19 cellular contexts compared by ENCODE assay signal in genomic region chr4:168516841-168517240, GRCh38. TPM values are rescaled to one million over a fixed set of nuclear protein-coding genes. Genes with fewer than 3 reads are reported as not detected.
DNase-seq lines count a peak whose midpoint lies in the region; ATAC-seq, FAIRE-seq and TF ChIP-seq lines count a peak whose summit lies in the region.
"Had no signal": no experiment of that assay in that cellular context is flagged by ENCODE, and none has a peak within 500 bp of the region (broad histone marks: within the 10 kb centered on the region; RNA-seq: fewer than 3 reads in every experiment).

No MANE protein-coding gene starts in this region.

- TF ChIP-seq CTCF in heart right ventricle (IDR thresholded peaks at IDR 0.05): no peak
- no peak for TF ChIP-seq CTCF in Caco-2 (IDR thresholded peaks at IDR 0.05; ENCODE audit: insufficient read depth in 1 of 2, low read depth in 1 of 2, low read length in 1 of 2, severe bottlenecking in 1 of 2, unreplicated experiment in 1 of 2)

- peak in 5 of 8 donors; percentile 37 to 74 (median 73) for ATAC-seq in heart right ventricle
- peak in 1 of 2 donors; percentile 30 for ATAC-seq in right cardiac atrium
- ATAC-seq: K562 had no signal

- CTCF ChIA-PET in Caco-2 (lab: Charles Lee): no interaction called here

- H3K9me3 Mint-ChIP-seq in Caco-2 (ENCODE audit: unreplicated experiment): no peaks in the 10 kb centered on the region
- H3K9me3 Mint-ChIP-seq: CD4-positive, alpha-beta T cell had no signal

- H3K27ac ChIP-seq in heart right ventricle (peak overlapping the region in 4 of 10 donors; percentile 0 to 75 (median 54)), right cardiac atrium (ENCODE audit: low read length) (no peak overlapping the region), small intestine (ENCODE audit: low read depth in 1 of 2, low read length in 1 of 2) (no peak overlapping the region)
- H3K27ac ChIP-seq: SJCRH30 had no signal

- intact Hi-C loops in heart right ventricle (cut with DNase I): loop anchor here in 7 of 10 donors (5.0 to 10.0 kb wide), 5 partner anchors 178 to 408 kb away; no protein-coding TSS in a partner anchor
- intact Hi-C loops in cardiac septum (cut with DNase I): no loop called here
- intact Hi-C loops in right cardiac atrium (cut with DNase I): loop anchor here in 1 of 4 donors (10.0 kb wide), 1 partner anchor 408 kb away; no protein-coding TSS in a partner anchor
- intact Hi-C loops in Caco-2 (cut with micrococcal nuclease; ENCODE audit: unreplicated experiment): loop anchor here (10.0 kb wide), 1 partner anchor 332 kb away; no protein-coding TSS in a partner anchor

- H3K4me1 Mint-ChIP-seq in Caco-2 (ENCODE audit: low read depth, unreplicated experiment): no peaks in the 10 kb centered on the region

- H3K4me3 ChIP-seq in heart right ventricle (no peak overlapping the region), right cardiac atrium (ENCODE audit: low read length) (no peak overlapping the region), small intestine (ENCODE audit: low read depth in 1 of 2, low read length in 2 of 2) (no peak overlapping the region), Caco-2 (ENCODE audit: low read depth, low read length) (no peak overlapping the region)
- H3K4me3 ChIP-seq: K562, SJCRH30 had no signal

- DNase-seq in heart right ventricle (peak in 1 of 2 donors; percentile 43), cardiac septum (ENCODE audit: low spot score) (no peak), NCI-H69 (lab: John Stamatoyannopoulos, UW) (peak; percentile 22), right cardiac atrium (peak; percentile 25 to 36 (median 30)), NCI-H2107 treated with DMSO at 0.1 percent for 48 hours (lab: John Stamatoyannopoulos, UW; ENCODE audit: unreplicated experiment) (no peak), small intestine (no peak), Caco-2 (no peak)
- DNase-seq: BE2C; CD4-positive, alpha-beta T cell; DMS79 treated with DMSO at 0.1 percent for 48 hours; HCEC 1CT; NCI-H1436 treated with DMSO at 0.1 percent for 48 hours; NCI-H524 treated with DMSO at 0.1 percent for 48 hours; NK-92 treated with Interleukin-12 subunit alpha and Interleukin-12 subunit beta, amount 100 ng/mL, for 24 hours; RPMI8226; SJCRH30; SW 1271 had no signal

- H3K4me1 ChIP-seq in heart right ventricle (peaks cover 0 to 68% (median 25%) of the 10 kb centered on the region in 9 donors), right cardiac atrium (ENCODE audit: control insufficient read depth, insufficient read depth, low read length) (no peaks in the 10 kb centered on the region), small intestine (ENCODE audit: control insufficient read depth in 2 of 2, insufficient read depth in 1 of 2, low read depth in 1 of 2, low read length in 1 of 2) (no peaks in the 10 kb centered on the region), Caco-2 (no peaks in the 10 kb centered on the region)

- H3K36me3 Mint-ChIP-seq in Caco-2 (ENCODE audit: insufficient read depth, unreplicated experiment): no peaks in the 10 kb centered on the region

- no TSS peak for BruUV-seq in Caco-2 (replicated peaks; lab: Mats Ljungman, UMichigan)

- 55 to 60% methylated on average over 2 of the region's 2 CpGs for WGBS in heart right ventricle, 2 donors
- 53% methylated on average over 2 of the region's 2 CpGs for WGBS in right cardiac atrium
- 72 to 79% (median 77%) methylated on average over 2 of the region's 2 CpGs for WGBS in small intestine, 3 donors

- no peaks in the 10 kb centered on the region for H3K36me3 ChIP-seq in heart right ventricle
- H3K36me3 ChIP-seq in small intestine (ENCODE audit: control insufficient read depth in 2 of 2, insufficient read depth in 2 of 2, low read length in 2 of 2): no peaks in the 10 kb centered on the region
- H3K36me3 ChIP-seq in Caco-2 (ENCODE audit: control insufficient read depth, insufficient read depth, low read length): no peaks in the 10 kb centered on the region
- H3K36me3 ChIP-seq: BE2C had no signal

- H3K27ac Mint-ChIP-seq in Caco-2 (ENCODE audit: unreplicated experiment): no peak overlapping the region
- H3K27ac Mint-ChIP-seq: CD4-positive, alpha-beta T cell had no signal

- POLR2A ChIA-PET in Caco-2 (lab: Charles Lee): no interaction called here

- H3K9me3 ChIP-seq in heart right ventricle (no peaks in the 10 kb centered on the region), right cardiac atrium (ENCODE audit: control insufficient read depth, low read length) (no peaks in the 10 kb centered on the region), small intestine (ENCODE audit: control insufficient read depth, low read depth) (no peaks in the 10 kb centered on the region), Caco-2 (no peaks in the 10 kb centered on the region)
- H3K9me3 ChIP-seq: BE2C, SJCRH30 had no signal

- no peaks in the 10 kb centered on the region for H3K27me3 ChIP-seq in heart right ventricle
- H3K27me3 ChIP-seq in right cardiac atrium (ENCODE audit: control insufficient read depth, insufficient read depth): no peaks in the 10 kb centered on the region
- no peaks in the 10 kb centered on the region for H3K27me3 ChIP-seq in small intestine (ENCODE audit: control insufficient read depth in 2 of 2, insufficient read depth in 2 of 2, low read length in 2 of 2)
- no peaks in the 10 kb centered on the region for H3K27me3 ChIP-seq in Caco-2 (replicated peaks; ENCODE audit: control insufficient read depth, insufficient read depth, low read length)
- H3K27me3 ChIP-seq: BE2C, SJCRH30 had no signal

- no peak for FAIRE-seq in small intestine (lab: Jason Lieb, UNC)
- FAIRE-seq: G401.6, K562 had no signal

- H3K4me3 Mint-ChIP-seq in Caco-2 (ENCODE audit: unreplicated experiment): no peak overlapping the region
- H3K4me3 Mint-ChIP-seq: CD4-positive, alpha-beta T cell had no signal

- peaks cover 9% of the 10 kb centered on the region for H3K27me3 Mint-ChIP-seq in Caco-2 (ENCODE audit: insufficient read depth, unreplicated experiment)
- H3K27me3 Mint-ChIP-seq: CD4-positive, alpha-beta T cell had no signal

RNA-seq across cellular contexts. Expression of gene PALLD, which starts 20.0 kb away (rescaled TPM):
- total RNA-seq in heart right ventricle (1,000 to 10,000 TPM in 3 of 10 donors, 100 to 1,000 TPM in 7; 588 to 1,537 (median 701) TPM), cardiac septum (705 TPM), right cardiac atrium (1,000 to 10,000 TPM in 1 of 4 donors, 100 to 1,000 TPM in 3; 625 to 1,069 (median 728) TPM), Caco-2 (2022) (12.3 and 12.9 TPM in 2 replicates)
- polyA plus RNA-seq in heart right ventricle (100 to 1,000 TPM; 169 to 484 TPM), right cardiac atrium (233 TPM), small intestine (10 to 100 TPM; 33.0 to 58.9 (median 42.9) TPM)

RNA-seq across cellular contexts. Expression of gene DDX60L, which starts 36.5 kb away (rescaled TPM):
- total RNA-seq in heart right ventricle: 10 to 100 TPM in 3 of 10 donors, 1 to 10 TPM in 7; 5.8 to 16.8 (median 9.3) TPM
- polyA plus RNA-seq in heart right ventricle: 10 to 100 TPM in 1 of 2 donors, 1 to 10 TPM in 1; 2.7 to 16.6 TPM
- 9.9 TPM for total RNA-seq in cardiac septum
- 10 to 100 TPM in 1 of 4 donors, 1 to 10 TPM in 3; 8.2 to 10.5 (median 8.8) TPM for total RNA-seq in right cardiac atrium
- polyA plus RNA-seq in right cardiac atrium: 6.1 TPM
- 10 to 100 TPM in 2 of 3 donors, 1 to 10 TPM in 1; 8.3 to 33.3 (median 16.8) TPM for polyA plus RNA-seq in small intestine
- total RNA-seq in Caco-2 (2022): 0.57 and 1.00 TPM in 2 replicates

Comparison
In these comparisons a context has a peak if more than half of its experiments do, and no peak if none do; other contexts are left out.
1. DNase-seq: peak in NCI-H69 (single experiment) and right cardiac atrium (3 of 3); none in cardiac septum (single experiment), NCI-H2107 treated with DMSO at 0.1 percent for 48 hours (single experiment), small intestine (single experiment) and Caco-2 (0 of 2).
2. RNA of gene PALLD, which starts 20.0 kb away (total RNA-seq): 625 to 1,069 TPM in right cardiac atrium, 588 to 1,537 TPM in heart right ventricle and 705 TPM in cardiac septum (single experiment); 12.3 to 12.9 TPM in Caco-2; every median in the first group is over 10 times any median in the second.